In the genomic region with DNA sequence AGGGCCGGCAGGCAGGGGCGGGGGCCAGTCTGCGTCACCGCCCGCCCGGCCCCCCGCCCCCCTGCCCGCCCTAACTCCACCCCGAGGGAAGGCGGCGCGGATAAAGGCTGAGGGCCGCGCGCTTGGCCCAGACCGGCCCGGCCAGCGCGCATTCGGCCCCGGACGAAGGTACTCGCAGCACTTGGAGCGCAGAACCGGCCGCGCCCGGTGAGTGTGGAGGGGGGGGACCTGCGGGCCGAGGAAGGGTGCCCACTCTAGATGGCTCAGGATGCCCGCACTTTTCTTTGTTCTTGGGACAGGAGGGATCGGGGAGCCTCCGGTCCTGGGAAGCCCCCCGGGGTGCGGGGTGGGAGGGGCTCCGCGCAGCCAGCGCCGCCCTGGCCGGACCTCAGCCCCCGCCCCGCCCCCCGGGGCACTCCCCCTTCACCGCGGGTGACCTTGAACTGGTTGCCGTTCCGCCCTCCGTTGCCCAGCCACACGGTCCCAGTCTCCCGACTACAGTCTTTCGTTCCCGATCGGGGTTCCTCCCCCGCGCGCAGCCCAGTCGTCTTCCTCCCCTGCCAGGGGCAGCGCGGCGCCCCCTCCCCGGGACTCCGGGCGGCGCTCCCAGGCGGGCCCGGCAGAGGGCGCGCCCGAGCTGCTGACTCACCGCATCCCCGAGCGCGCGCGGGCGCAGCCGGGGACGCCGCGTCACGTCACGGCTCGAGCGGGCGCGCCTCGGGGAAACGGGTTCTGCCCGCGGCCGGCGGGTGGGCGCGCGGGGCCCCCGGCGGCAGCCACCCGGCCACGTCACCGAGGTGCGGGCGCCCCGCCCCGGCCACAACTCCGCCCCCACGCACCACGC, we compare ENCODE assay signal across 1 cellular context.
TF ChIP-seq lines count a peak whose summit lies in the region.

MIDN (plus strand) TSS at position 130 of the 844 bp plus-strand sequence. CDS start 1,714 bp downstream, outside the sequence.

TF ChIP-seq in HepG2, 621 proteins besides CTCF, POLR2A, EP300 and RAD21 (continued from another document and continues in another):
- TF ChIP-seq, protein P1, sequence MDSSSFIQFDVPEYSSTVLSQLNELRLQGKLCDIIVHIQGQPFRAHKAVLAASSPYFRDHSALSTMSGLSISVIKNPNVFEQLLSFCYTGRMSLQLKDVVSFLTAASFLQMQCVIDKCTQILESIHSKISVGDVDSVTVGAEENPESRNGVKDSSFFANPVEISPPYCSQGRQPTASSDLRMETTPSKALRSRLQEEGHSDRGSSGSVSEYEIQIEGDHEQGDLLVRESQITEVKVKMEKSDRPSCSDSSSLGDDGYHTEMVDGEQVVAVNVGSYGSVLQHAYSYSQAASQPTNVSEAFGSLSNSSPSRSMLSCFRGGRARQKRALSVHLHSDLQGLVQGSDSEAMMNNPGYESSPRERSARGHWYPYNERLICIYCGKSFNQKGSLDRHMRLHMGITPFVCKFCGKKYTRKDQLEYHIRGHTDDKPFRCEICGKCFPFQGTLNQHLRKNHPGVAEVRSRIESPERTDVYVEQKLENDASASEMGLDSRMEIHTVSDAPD (CRISPR knock-in tag; IDR thresholded peaks at IDR 0.05), result 0 out of 2 replicates have a peak, but pooled peaks have one; percentile 15
- TF ChIP-seq JUNB (CRISPR knock-in tag; IDR thresholded peaks at IDR 0.05; ENCODE audit: borderline replicate concordance) (no peak), TAF1 (CRISPR knock-in tag; IDR thresholded peaks at IDR 0.05) (peak; percentile 76; the same call in 1 of the 2 replicates), ARHGAP35 (CRISPR knock-in tag; IDR thresholded peaks at IDR 0.05; ENCODE audit: borderline replicate concordance) (0 out of 2 replicates have a peak, but pooled peaks have one; percentile 28), PHF8 (CRISPR knock-in tag; IDR thresholded peaks at IDR 0.05) (peak; percentile 85), NFKBIZ (CRISPR knock-in tag; IDR thresholded peaks at IDR 0.05) (peak; percentile 81; the same call in 1 of the 2 replicates), GATA4 (IDR thresholded peaks at IDR 0.05; ENCODE audit: borderline replicate concordance, low read depth) (peak; percentile 82), NCOA2 (CRISPR knock-in tag; IDR thresholded peaks at IDR 0.05) (peak; percentile 36; the same call in 1 of the 2 replicates), SALL1 (CRISPR knock-in tag; IDR thresholded peaks at IDR 0.05) (peak; percentile 57; the same call in 1 of the 2 replicates), ZNF782 (CRISPR knock-in tag; IDR thresholded peaks at IDR 0.05; ENCODE audit: borderline replicate concordance) (no peak), SKI (IDR thresholded peaks at IDR 0.05; ENCODE audit: partially characterized antibody) (peak; percentile 60), ZMYM2 (CRISPR knock-in tag; IDR thresholded peaks at IDR 0.05) (peak; percentile 53; the same call in 1 of the 2 replicates), ZNF503 (CRISPR knock-in tag; IDR thresholded peaks at IDR 0.05) (peak; percentile 71; the same call in 1 of the 2 replicates), KLF11 (CRISPR knock-in tag; IDR thresholded peaks at IDR 0.05) (0 out of 2 replicates have a peak, but pooled peaks have one; percentile 19), SP4 (CRISPR knock-in tag; IDR thresholded peaks at IDR 0.05) (peak; percentile 30; the same call in 1 of the 2 replicates), ZNF710 (CRISPR knock-in tag; IDR thresholded peaks at IDR 0.05; ENCODE audit: borderline replicate concordance) (peak; percentile 76; the same call in 1 of the 2 replicates), ZBTB38 (CRISPR knock-in tag; IDR thresholded peaks at IDR 0.05) (0 out of 2 replicates have a peak, but pooled peaks have one; percentile 9), CCDC6 (CRISPR knock-in tag; IDR thresholded peaks at IDR 0.05) (peak; percentile 80), POGZ (CRISPR knock-in tag; IDR thresholded peaks at IDR 0.05) (peak; percentile 30), MEF2D (CRISPR knock-in tag; IDR thresholded peaks at IDR 0.05) (0 out of 2 replicates have a peak, but pooled peaks have one; percentile 0), ZFX (CRISPR knock-in tag; IDR thresholded peaks at IDR 0.05; ENCODE audit: low read depth) (peak; percentile 82), ZBTB7A (CRISPR knock-in tag; IDR thresholded peaks at IDR 0.05) (0 out of 2 replicates have a peak, but pooled peaks have one; percentile 6), ZNF883 (CRISPR knock-in tag; IDR thresholded peaks at IDR 0.05; ENCODE audit: not compliant biosample characterization) (peak; percentile 12), HIVEP1 (CRISPR knock-in tag; IDR thresholded peaks at IDR 0.05) (peak; percentile 84; the same call in 1 of the 2 replicates), KLF12 (CRISPR knock-in tag; IDR thresholded peaks at IDR 0.05; ENCODE audit: borderline replicate concordance) (no peak), GTF2F1 (IDR thresholded peaks at IDR 0.05; ENCODE audit: low read length) (peak; percentile 71; the same call in 1 of the 2 replicates), PAXIP1 (CRISPR knock-in tag; conservative IDR thresholded peaks at IDR 0.05) (peak; percentile 7; the same call in 1 of the 2 replicates), NR2C2 (CRISPR knock-in tag; IDR thresholded peaks at IDR 0.05; ENCODE audit: borderline replicate concordance) (no peak), ZNF17 (CRISPR knock-in tag; IDR thresholded peaks at IDR 0.05) (no peak), ZNF292 (CRISPR knock-in tag; IDR thresholded peaks at IDR 0.05; ENCODE audit: borderline replicate concordance, low read depth) (no peak), MED1 (CRISPR knock-in tag; IDR thresholded peaks at IDR 0.05) (peak; percentile 40), KLF15 (CRISPR knock-in tag; IDR thresholded peaks at IDR 0.05; ENCODE audit: borderline replicate concordance) (0 out of 2 replicates have a peak, but pooled peaks have one; percentile 69), ISL2 (CRISPR knock-in tag; IDR thresholded peaks at IDR 0.05) (peak; percentile 44)
- TF ChIP-seq, protein P2, sequence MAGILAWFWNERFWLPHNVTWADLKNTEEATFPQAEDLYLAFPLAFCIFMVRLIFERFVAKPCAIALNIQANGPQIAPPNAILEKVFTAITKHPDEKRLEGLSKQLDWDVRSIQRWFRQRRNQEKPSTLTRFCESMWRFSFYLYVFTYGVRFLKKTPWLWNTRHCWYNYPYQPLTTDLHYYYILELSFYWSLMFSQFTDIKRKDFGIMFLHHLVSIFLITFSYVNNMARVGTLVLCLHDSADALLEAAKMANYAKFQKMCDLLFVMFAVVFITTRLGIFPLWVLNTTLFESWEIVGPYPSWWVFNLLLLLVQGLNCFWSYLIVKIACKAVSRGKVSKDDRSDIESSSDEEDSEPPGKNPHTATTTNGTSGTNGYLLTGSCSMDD (CRISPR knock-in tag; IDR thresholded peaks at IDR 0.05), result no peak
- TF ChIP-seq, protein P3, sequence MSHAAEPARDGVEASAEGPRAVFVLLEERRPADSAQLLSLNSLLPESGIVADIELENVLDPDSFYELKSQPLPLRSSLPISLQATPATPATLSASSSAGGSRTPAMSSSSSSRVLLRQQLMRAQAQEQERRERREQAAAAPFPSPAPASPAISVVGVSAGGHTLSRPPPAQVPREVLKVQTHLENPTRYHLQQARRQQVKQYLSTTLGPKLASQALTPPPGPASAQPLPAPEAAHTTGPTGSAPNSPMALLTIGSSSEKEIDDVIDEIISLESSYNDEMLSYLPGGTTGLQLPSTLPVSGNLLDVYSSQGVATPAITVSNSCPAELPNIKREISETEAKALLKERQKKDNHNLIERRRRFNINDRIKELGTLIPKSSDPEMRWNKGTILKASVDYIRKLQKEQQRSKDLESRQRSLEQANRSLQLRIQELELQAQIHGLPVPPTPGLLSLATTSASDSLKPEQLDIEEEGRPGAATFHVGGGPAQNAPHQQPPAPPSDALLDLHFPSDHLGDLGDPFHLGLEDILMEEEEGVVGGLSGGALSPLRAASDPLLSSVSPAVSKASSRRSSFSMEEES (CRISPR knock-in tag; IDR thresholded peaks at IDR 0.05), result 0 out of 2 replicates have a peak, but pooled peaks have one; percentile 17
- TF ChIP-seq, protein P4, sequence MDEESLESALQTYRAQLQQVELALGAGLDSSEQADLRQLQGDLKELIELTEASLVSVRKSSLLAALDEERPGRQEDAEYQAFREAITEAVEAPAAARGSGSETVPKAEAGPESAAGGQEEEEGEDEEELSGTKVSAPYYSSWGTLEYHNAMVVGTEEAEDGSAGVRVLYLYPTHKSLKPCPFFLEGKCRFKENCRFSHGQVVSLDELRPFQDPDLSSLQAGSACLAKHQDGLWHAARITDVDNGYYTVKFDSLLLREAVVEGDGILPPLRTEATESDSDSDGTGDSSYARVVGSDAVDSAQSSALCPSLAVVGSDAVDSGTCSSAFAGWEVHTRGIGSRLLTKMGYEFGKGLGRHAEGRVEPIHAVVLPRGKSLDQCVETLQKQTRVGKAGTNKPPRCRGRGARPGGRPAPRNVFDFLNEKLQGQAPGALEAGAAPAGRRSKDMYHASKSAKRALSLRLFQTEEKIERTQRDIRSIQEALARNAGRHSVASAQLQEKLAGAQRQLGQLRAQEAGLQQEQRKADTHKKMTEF (CRISPR knock-in tag; IDR thresholded peaks at IDR 0.05), result peak; percentile 55; the same call in 1 of the 2 replicates
- TF ChIP-seq, protein P5, sequence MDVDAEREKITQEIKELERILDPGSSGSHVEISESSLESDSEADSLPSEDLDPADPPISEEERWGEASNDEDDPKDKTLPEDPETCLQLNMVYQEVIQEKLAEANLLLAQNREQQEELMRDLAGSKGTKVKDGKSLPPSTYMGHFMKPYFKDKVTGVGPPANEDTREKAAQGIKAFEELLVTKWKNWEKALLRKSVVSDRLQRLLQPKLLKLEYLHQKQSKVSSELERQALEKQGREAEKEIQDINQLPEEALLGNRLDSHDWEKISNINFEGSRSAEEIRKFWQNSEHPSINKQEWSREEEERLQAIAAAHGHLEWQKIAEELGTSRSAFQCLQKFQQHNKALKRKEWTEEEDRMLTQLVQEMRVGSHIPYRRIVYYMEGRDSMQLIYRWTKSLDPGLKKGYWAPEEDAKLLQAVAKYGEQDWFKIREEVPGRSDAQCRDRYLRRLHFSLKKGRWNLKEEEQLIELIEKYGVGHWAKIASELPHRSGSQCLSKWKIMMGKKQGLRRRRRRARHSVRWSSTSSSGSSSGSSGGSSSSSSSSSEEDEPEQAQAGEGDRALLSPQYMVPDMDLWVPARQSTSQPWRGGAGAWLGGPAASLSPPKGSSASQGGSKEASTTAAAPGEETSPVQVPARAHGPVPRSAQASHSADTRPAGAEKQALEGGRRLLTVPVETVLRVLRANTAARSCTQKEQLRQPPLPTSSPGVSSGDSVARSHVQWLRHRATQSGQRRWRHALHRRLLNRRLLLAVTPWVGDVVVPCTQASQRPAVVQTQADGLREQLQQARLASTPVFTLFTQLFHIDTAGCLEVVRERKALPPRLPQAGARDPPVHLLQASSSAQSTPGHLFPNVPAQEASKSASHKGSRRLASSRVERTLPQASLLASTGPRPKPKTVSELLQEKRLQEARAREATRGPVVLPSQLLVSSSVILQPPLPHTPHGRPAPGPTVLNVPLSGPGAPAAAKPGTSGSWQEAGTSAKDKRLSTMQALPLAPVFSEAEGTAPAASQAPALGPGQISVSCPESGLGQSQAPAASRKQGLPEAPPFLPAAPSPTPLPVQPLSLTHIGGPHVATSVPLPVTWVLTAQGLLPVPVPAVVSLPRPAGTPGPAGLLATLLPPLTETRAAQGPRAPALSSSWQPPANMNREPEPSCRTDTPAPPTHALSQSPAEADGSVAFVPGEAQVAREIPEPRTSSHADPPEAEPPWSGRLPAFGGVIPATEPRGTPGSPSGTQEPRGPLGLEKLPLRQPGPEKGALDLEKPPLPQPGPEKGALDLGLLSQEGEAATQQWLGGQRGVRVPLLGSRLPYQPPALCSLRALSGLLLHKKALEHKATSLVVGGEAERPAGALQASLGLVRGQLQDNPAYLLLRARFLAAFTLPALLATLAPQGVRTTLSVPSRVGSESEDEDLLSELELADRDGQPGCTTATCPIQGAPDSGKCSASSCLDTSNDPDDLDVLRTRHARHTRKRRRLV (CRISPR knock-in tag; IDR thresholded peaks at IDR 0.05), result peak; percentile 49; the same call in 1 of the 2 replicates
